In genomic region chr1:166685200-166685599, GRCh38 we compare ENCODE assay signal across 34 cellular contexts.
"Had no signal": no experiment of that assay in that cellular context is flagged by ENCODE, and none has a peak within 500 bp of the region (broad histone marks: within the 10 kb centered on the region; RNA-seq: fewer than 3 reads in every experiment).

No MANE protein-coding gene starts in this region.

- H3K4me3 ChIP-seq: MG63 had no signal

- H3K27me3 ChIP-seq: MG63 had no signal

- H3K9me3 ChIP-seq: MG63 had no signal

- H3K36me3 ChIP-seq: MG63 had no signal

- DNase-seq: Karpas-422, Kasumi-1, MG63, MM.1S, MV-4-11, NCI-H1048, NCI-H1092, NCI-H1092 treated with DMSO at 0.1 percent for 48 hours, NCI-H1105 treated with DMSO at 0.1 percent for 48 hours, NCI-H1417, NCI-H1417 treated with DMSO at 0.1 percent for 48 hours, NCI-H1436, NCI-H1436 treated with DMSO at 0.1 percent for 48 hours, NCI-H146, NCI-H1694, NCI-H1694 treated with DMSO at 0.1 percent for 48 hours, NCI-H187, NCI-H187 treated with DMSO at 0.1 percent for 48 hours, NCI-H1930, NCI-H2029, NCI-H2029 treated with DMSO at 0.1 percent for 48 hours, NCI-H2081, NCI-H2081 treated with DMSO at 0.1 percent for 48 hours, NCI-H2107, NCI-H2171, NCI-H2171 treated with DMSO at 0.1 percent for 48 hours, NCI-H2227 treated with DMSO at 0.1 percent for 48 hours, NCI-H226, NCI-H345, NCI-H446, NCI-H446 treated with DMSO at 0.1 percent for 48 hours, NCI-H510A, NCI-H510A treated with DMSO at 0.1 percent for 48 hours, NCI-H524 had no signal
